8 cellular contexts compared by ENCODE assay signal in genomic region chr11:128859563-128860441, GRCh38.
DNase-seq lines count a peak whose midpoint lies in the region; ATAC-seq and TF ChIP-seq lines count a peak whose summit lies in the region.

No MANE protein-coding gene starts in this region.

- TF ChIP-seq CTCF in choroid plexus epithelial cell (conservative IDR thresholded peaks at IDR 0.05; ENCODE audit: low read depth, low read length), result peak; percentile 80

- peak; percentile 89 for ATAC-seq in GM21717 (IDR thresholded peaks at IDR 0.05; ENCODE audit: unreplicated experiment)

- H3K4me3 ChIP-seq in choroid plexus epithelial cell (ENCODE audit: low read depth, low read length), result no peak overlapping the region

- DNase-seq in ELF-1 (ENCODE audit: low read depth, low spot score), result peak; percentile 92
- DNase-seq in KG1 (lab: John Stamatoyannopoulos, UW), result peak; percentile 80
- peak; percentile 86 for DNase-seq in activated CD4-positive, CD25-positive, alpha-beta regulatory T cell treated with anti-CD3 and anti-CD28 coated beads, Interleukin-2, amount 50 U/mL, for 72 hours
- DNase-seq in choroid plexus epithelial cell (ENCODE audit: low read depth), result peak; percentile 68
- DNase-seq in medulla oblongata (ENCODE audit: extremely low spot score), result peak; percentile 51
- DNase-seq in stimulated activated CD8-positive, alpha-beta memory T cell treated with anti-CD3 and anti-CD28 coated beads, Interleukin-2, amount 100 ng/mL, for 1 hour (ENCODE audit: low read depth in 2 of 2), result peak; percentile 34 to 51
- DNase-seq in NCI-H510A (lab: John Stamatoyannopoulos, UW), result no peak
